In genomic region chr12:125104978-125105377, GRCh38 we compare ENCODE assay signal across 23 cellular contexts.
"Had no signal": no experiment of that assay in that cellular context is flagged by ENCODE, and none has a peak within 500 bp of the region (broad histone marks: within the 10 kb centered on the region; RNA-seq: fewer than 3 reads in every experiment).

No MANE protein-coding gene starts in this region.

- FAIRE-seq: bronchial epithelial cell had no signal

- H3K27ac ChIP-seq: ascending aorta, body of pancreas had no signal

- H3K4me3 ChIP-seq: ascending aorta, body of pancreas had no signal

- H3K9me3 ChIP-seq: ascending aorta, body of pancreas had no signal

- ATAC-seq: activated CD8-positive, alpha-beta memory T cell treated with anti-CD3 and anti-CD28 coated beads, Interleukin-2, amount 10 ng/mL, durations not matched to agents 7 days and 5 days; activated naive CD4-positive, alpha-beta T cell treated with anti-CD3 and anti-CD28 coated beads, Interleukin-2, amount 50 U/mL, for 72 hours; activated naive CD8-positive, alpha-beta T cell treated with anti-CD3 and anti-CD28 coated beads, Interleukin-2, amount 50 U/mL, for 24 hours; body of pancreas; T-helper 17 cell had no signal

- H3K27me3 ChIP-seq: ascending aorta, body of pancreas had no signal

- H3K4me1 ChIP-seq: ascending aorta had no signal

- DNase-seq: activated B cell treated with CpG ODN at 0.5 μM for 24 hours; activated CD4-positive, alpha-beta T cell treated with anti-CD3 and anti-CD28 coated beads for 1 hour; activated CD4-positive, alpha-beta T cell treated with anti-CD3 and anti-CD28 coated beads, Interleukin-2, amount 10 ng/mL, durations not matched to agents 24 days and 14 days; activated CD4-positive, alpha-beta T cell treated with anti-CD3 and anti-CD28 coated beads, Interleukin-2, amount 50 U/mL, for 48 hours; activated CD8-positive, alpha-beta memory T cell treated with anti-CD3 and anti-CD28 coated beads, Interleukin-2, amount 10 ng/mL, durations not matched to agents 7 days and 5 days; activated effector memory CD4-positive, alpha-beta T cell treated with Interleukin-2 at 50 U/mL for 16 hours; activated naive CD4-positive, alpha-beta T cell; activated naive CD8-positive, alpha-beta T cell treated with anti-CD3 and anti-CD28 coated beads, Interleukin-2, amount 50 U/mL, for 24 hours; activated T-cell treated with anti-CD3 and anti-CD28 coated beads, Interleukin-2, amount 50 U/mL, for 24 hours; amniotic stem cell; body of pancreas; central memory CD4-positive, alpha-beta T cell; Kasumi-1; NCI-H187; NCI-H226; NCI-H526; NCI-H82; SIG-M5; T-helper 17 cell; T-helper 9 cell had no signal
